ENCODE assay signal across 18 cellular contexts in the genomic region with DNA sequence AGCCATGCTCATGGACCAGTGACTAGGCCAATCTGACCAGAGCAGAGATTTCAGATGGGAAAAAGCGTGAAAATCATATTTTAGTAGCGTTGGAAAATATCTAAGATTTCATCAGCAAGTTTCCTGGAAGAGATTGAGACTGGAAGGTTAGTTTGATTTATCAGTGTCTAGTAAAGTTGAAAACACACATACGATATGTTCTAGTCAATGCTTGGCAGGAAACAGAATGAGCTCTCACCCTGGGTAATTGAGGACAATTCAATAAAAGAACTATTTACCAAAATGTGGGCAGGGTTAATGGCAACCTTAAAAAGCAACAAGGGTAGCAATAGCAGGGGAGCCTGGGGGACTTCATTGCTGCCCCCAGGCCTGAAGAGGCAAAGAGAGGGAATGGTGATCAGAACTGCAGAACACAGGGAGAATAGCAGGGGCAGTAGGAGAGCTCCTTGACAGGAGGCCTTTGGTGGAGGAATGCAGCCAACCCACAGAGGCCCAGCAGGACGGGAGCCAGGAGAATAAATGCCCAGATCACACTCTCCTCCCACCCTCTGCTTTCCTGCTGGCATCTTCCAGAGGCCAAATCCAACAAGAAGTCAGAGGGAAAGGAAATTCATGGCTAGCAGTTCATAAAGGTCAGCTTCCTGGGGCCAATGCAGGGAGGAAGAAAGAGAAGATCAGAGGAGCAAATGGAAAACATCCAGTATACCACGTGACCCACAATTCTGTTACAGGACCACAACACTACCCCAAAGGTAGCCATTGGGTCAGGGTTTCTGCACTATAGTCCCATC. TPM values are rescaled to one million over a fixed set of nuclear protein-coding genes. Genes with fewer than 3 reads are reported as not detected.
DNase-seq lines count a peak whose midpoint lies in the region; ATAC-seq, FAIRE-seq and TF ChIP-seq lines count a peak whose summit lies in the region.
"Had no signal": no experiment of that assay in that cellular context is flagged by ENCODE, and none has a peak within 500 bp of the region (broad histone marks: within the 10 kb centered on the region; RNA-seq: fewer than 3 reads in every experiment).

No MANE protein-coding gene starts in this region.

- intact Hi-C loops in pancreas (cut with DNase I): no loop called here

- in situ Hi-C loops in G401 (cut with HindIII; ENCODE audit: low sequenced_read_pairs): no loop called here

- WGBS in pancreas, 2 donors: 41 to 50% methylated on average over 5 of the region's 5 CpGs

- ATAC-seq in WTC11: peak; percentile 91
- ATAC-seq in pancreas: peak; percentile 69 to 92 (median 78)
- ATAC-seq in HG03025 (IDR thresholded peaks at IDR 0.05; ENCODE audit: low FRiP score, unreplicated experiment): no peak
- ATAC-seq: stimulated activated naive CD8-positive, alpha-beta T cell treated with anti-CD3 and anti-CD28 coated beads, Interleukin-15, Interleukin-2, amounts not matched to agents 100 U/mL and 50 U/mL, for 24 hours had no signal

- DNase-seq in G401 (ENCODE audit: low spot score): peak; percentile 38
- peak; percentile 30 for DNase-seq in WTC11 (ENCODE audit: low spot score)
- peak; percentile 24 for DNase-seq in hepatic stellate cell (ENCODE audit: low spot score)
- DNase-seq in pancreas: peak in 1 of 6 donors; percentile 46
- no peak for DNase-seq in superior temporal gyrus (ENCODE audit: extremely low spot score)
- DNase-seq in CD8-positive, alpha-beta memory T cell: no peak
- DNase-seq in endothelial cell (ENCODE audit: low spot score): no peak
- DNase-seq: activated T-cell treated with anti-CD3 and anti-CD28 coated beads, Interleukin-2, amount 50 U/mL, for 48 hours; CD4-positive, alpha-beta T cell; NCI-H1105 treated with DMSO at 0.1 percent for 48 hours; NCI-H774; SIG-M5; stimulated activated CD4-positive, alpha-beta T cell treated with anti-CD3 and anti-CD28 coated beads, Interleukin-2, amount 100 ng/mL, for 48 hours; stimulated activated naive CD8-positive, alpha-beta T cell treated with anti-CD3 and anti-CD28 coated beads, Interleukin-15, Interleukin-2, amounts not matched to agents 100 U/mL and 50 U/mL, for 24 hours had no signal

- no peaks in the 10 kb centered on the region for H3K36me3 ChIP-seq in pancreas
- no peaks in the 10 kb centered on the region for H3K36me3 ChIP-seq in CD8-positive, alpha-beta memory T cell (ENCODE audit: insufficient read depth, low read length)
- H3K36me3 ChIP-seq: esophagus muscularis mucosa had no signal

- TF ChIP-seq CTCF in WTC11 (IDR thresholded peaks at IDR 0.05) (no peak), pancreas (IDR thresholded peaks at IDR 0.05) (no peak), endothelial cell (IDR thresholded peaks at IDR 0.05; ENCODE audit: unreplicated experiment) (no peak)

- no peak overlapping the region for H3K4me3 ChIP-seq in pancreas
- no peak overlapping the region for H3K4me3 ChIP-seq in CD8-positive, alpha-beta memory T cell (ENCODE audit: low read length)
- H3K4me3 ChIP-seq: esophagus muscularis mucosa had no signal

- H3K27ac ChIP-seq in pancreas: peak overlapping the region in 2 of 4 donors; percentile 4 to 10
- H3K27ac ChIP-seq in CD8-positive, alpha-beta memory T cell (ENCODE audit: low read depth, low read length): no peak overlapping the region
- H3K27ac ChIP-seq: esophagus muscularis mucosa, HL-60 had no signal

- H3K27me3 ChIP-seq in pancreas: no peaks in the 10 kb centered on the region
- no peaks in the 10 kb centered on the region for H3K27me3 ChIP-seq in CD8-positive, alpha-beta memory T cell (ENCODE audit: insufficient read depth, low read length, poor library complexity, severe bottlenecking)
- H3K27me3 ChIP-seq: esophagus muscularis mucosa had no signal

- POLR2A ChIA-PET in WTC11 (lab: Charles Lee): no interaction called here
- POLR2A ChIA-PET in CD8-positive, alpha-beta memory T cell (lab: Charles Lee): no interaction called here

- H3K27ac Mint-ChIP-seq in WTC11: peak overlapping the region; percentile 59; the same call in 1 of the 2 replicates
- H3K27ac Mint-ChIP-seq in CD8-positive, alpha-beta memory T cell: peak overlapping the region in 1 of 8 donors; percentile 18
- no peak overlapping the region for H3K27ac Mint-ChIP-seq in endothelial cell (ENCODE audit: unreplicated experiment)
- H3K27ac Mint-ChIP-seq: CD4-positive, alpha-beta T cell had no signal

- no peaks in the 10 kb centered on the region for H3K9me3 ChIP-seq in pancreas
- no peaks in the 10 kb centered on the region for H3K9me3 ChIP-seq in CD8-positive, alpha-beta memory T cell (ENCODE audit: low read length)
- H3K9me3 ChIP-seq: esophagus muscularis mucosa had no signal

- CTCF ChIA-PET in WTC11 (lab: Charles Lee): no interaction called here
- CTCF ChIA-PET in CD8-positive, alpha-beta memory T cell (lab: Charles Lee): no interaction called here

- H3K4me1 Mint-ChIP-seq in WTC11 (peaks cover 34% of the 10 kb centered on the region), endothelial cell (ENCODE audit: unreplicated experiment) (peaks cover 19% of the 10 kb centered on the region)
- no peaks in the 10 kb centered on the region for H3K4me1 Mint-ChIP-seq in CD8-positive, alpha-beta memory T cell

- peaks cover 6 to 11% (median 8%) of the 10 kb centered on the region in 3 donors for H3K4me1 ChIP-seq in pancreas
- H3K4me1 ChIP-seq in CD8-positive, alpha-beta memory T cell (ENCODE audit: insufficient read depth, low read length): no peaks in the 10 kb centered on the region

- H3K36me3 Mint-ChIP-seq in WTC11: no peaks in the 10 kb centered on the region
- no peaks in the 10 kb centered on the region for H3K36me3 Mint-ChIP-seq in CD8-positive, alpha-beta memory T cell
- H3K36me3 Mint-ChIP-seq in endothelial cell (ENCODE audit: low read depth, unreplicated experiment): peaks cover 3% of the 10 kb centered on the region

- no peak overlapping the region for H3K4me3 Mint-ChIP-seq in WTC11
- no peak overlapping the region for H3K4me3 Mint-ChIP-seq in CD8-positive, alpha-beta memory T cell
- H3K4me3 Mint-ChIP-seq in endothelial cell (ENCODE audit: unreplicated experiment): no peak overlapping the region
- H3K4me3 Mint-ChIP-seq: CD4-positive, alpha-beta T cell had no signal

- no peak for FAIRE-seq in pancreas (lab: Jason Lieb, UNC)
- FAIRE-seq: keratinocyte had no signal

- H3K27me3 Mint-ChIP-seq in WTC11 (ENCODE audit: low read depth) (no peaks in the 10 kb centered on the region), endothelial cell (ENCODE audit: unreplicated experiment) (peaks cover 8% of the 10 kb centered on the region)
- peaks cover 2 to 8% of the 10 kb centered on the region in 2 donors for H3K27me3 Mint-ChIP-seq in CD8-positive, alpha-beta memory T cell
- H3K27me3 Mint-ChIP-seq: CD4-positive, alpha-beta T cell had no signal

- H3K9me3 Mint-ChIP-seq in WTC11 (no peaks in the 10 kb centered on the region), endothelial cell (ENCODE audit: unreplicated experiment) (no peaks in the 10 kb centered on the region)
- H3K9me3 Mint-ChIP-seq in CD8-positive, alpha-beta memory T cell: peaks cover 0 to 3% (median 0%) of the 10 kb centered on the region in 5 donors
- H3K9me3 Mint-ChIP-seq: CD4-positive, alpha-beta T cell had no signal

TF ChIP-seq in WTC11, 78 proteins besides CTCF, POLR2A, EP300 and RAD21 (continues in another document):
- TF ChIP-seq, protein P1, sequence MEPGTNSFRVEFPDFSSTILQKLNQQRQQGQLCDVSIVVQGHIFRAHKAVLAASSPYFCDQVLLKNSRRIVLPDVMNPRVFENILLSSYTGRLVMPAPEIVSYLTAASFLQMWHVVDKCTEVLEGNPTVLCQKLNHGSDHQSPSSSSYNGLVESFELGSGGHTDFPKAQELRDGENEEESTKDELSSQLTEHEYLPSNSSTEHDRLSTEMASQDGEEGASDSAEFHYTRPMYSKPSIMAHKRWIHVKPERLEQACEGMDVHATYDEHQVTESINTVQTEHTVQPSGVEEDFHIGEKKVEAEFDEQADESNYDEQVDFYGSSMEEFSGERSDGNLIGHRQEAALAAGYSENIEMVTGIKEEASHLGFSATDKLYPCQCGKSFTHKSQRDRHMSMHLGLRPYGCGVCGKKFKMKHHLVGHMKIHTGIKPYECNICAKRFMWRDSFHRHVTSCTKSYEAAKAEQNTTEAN (CRISPR knock-in tag; IDR thresholded peaks at IDR 0.05): no peak
- peak; percentile 70 for TF ChIP-seq ZNF423 (CRISPR knock-in tag; IDR thresholded peaks at IDR 0.05)
- TF ChIP-seq, protein P2, sequence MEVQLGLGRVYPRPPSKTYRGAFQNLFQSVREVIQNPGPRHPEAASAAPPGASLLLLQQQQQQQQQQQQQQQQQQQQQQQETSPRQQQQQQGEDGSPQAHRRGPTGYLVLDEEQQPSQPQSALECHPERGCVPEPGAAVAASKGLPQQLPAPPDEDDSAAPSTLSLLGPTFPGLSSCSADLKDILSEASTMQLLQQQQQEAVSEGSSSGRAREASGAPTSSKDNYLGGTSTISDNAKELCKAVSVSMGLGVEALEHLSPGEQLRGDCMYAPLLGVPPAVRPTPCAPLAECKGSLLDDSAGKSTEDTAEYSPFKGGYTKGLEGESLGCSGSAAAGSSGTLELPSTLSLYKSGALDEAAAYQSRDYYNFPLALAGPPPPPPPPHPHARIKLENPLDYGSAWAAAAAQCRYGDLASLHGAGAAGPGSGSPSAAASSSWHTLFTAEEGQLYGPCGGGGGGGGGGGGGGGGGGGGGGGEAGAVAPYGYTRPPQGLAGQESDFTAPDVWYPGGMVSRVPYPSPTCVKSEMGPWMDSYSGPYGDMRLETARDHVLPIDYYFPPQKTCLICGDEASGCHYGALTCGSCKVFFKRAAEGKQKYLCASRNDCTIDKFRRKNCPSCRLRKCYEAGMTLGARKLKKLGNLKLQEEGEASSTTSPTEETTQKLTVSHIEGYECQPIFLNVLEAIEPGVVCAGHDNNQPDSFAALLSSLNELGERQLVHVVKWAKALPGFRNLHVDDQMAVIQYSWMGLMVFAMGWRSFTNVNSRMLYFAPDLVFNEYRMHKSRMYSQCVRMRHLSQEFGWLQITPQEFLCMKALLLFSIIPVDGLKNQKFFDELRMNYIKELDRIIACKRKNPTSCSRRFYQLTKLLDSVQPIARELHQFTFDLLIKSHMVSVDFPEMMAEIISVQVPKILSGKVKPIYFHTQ (CRISPR knock-in tag; IDR thresholded peaks at IDR 0.05): no peak

RNA-seq across cellular contexts. Expression of a gene that starts 27.6 kb away (rescaled TPM):
- total RNA-seq in G401 (2014; rRNA removed; shearing (Covaris generic)): 7.7 and 13.8 TPM in 2 replicates
- total RNA-seq in WTC11 (2021) (61.9 to 72.8 TPM (median 68.8 TPM) in 3 replicates), pancreas (10 to 100 TPM; 19.8 to 28.3 (median 23.0) TPM), endothelial cell (ENCODE audit: unreplicated experiment) (82.9 TPM)
- polyA plus RNA-seq in pancreas: 1 to 10 TPM; 6.1 to 7.6 TPM
- total RNA-seq in CD8-positive, alpha-beta memory T cell: 1 to 10 TPM in 1 of 2 experiments, under 1 TPM in 1; 0.94 to 2.4 TPM
- polyA plus RNA-seq in CD8-positive, alpha-beta memory T cell: 0.12 TPM

RNA-seq across cellular contexts. Expression of a gene that starts 55.6 kb away (rescaled TPM):
- total RNA-seq in G401 (2014; rRNA removed; shearing (Covaris generic)): 1.6 and 1.7 TPM in 2 replicates
- total RNA-seq in WTC11 (2021): 6.8 to 10.7 TPM (median 10.6 TPM) in 3 replicates
- total RNA-seq in pancreas: 10 to 100 TPM; 15.7 to 21.6 (median 18.0) TPM
- 10 to 100 TPM in 1 of 2 donors, 1 to 10 TPM in 1; 7.0 to 13.7 TPM for polyA plus RNA-seq in pancreas
- under 1 TPM; 0.31 to 0.42 TPM for total RNA-seq in CD8-positive, alpha-beta memory T cell
- 0.49 TPM for polyA plus RNA-seq in CD8-positive, alpha-beta memory T cell
- total RNA-seq in endothelial cell (ENCODE audit: unreplicated experiment): 21.7 TPM

Comparison
In these comparisons a context has a peak if more than half of its experiments do, and no peak if none do; other contexts are left out.
1. DNase-seq: peak in G401 (single experiment), WTC11 (single experiment) and hepatic stellate cell (single experiment); none in superior temporal gyrus (single experiment), CD8-positive, alpha-beta memory T cell (0 of 5) and endothelial cell (single experiment).